ENCODE assay signal across 7 cellular contexts in genomic region chr6:76262240-76262639, GRCh38.
"Had no signal": no experiment of that assay in that cellular context is flagged by ENCODE, and none has a peak within 500 bp of the region (broad histone marks: within the 10 kb centered on the region; RNA-seq: fewer than 3 reads in every experiment).

No MANE protein-coding gene starts in this region.

- H3K27me3 Mint-ChIP-seq: IgD-negative memory B cell had no signal

- DNase-seq: H9, HCEC 1CT, HFFc6, KG1 had no signal

- H3K4me1 Mint-ChIP-seq: GM23338, H9, IgD-negative memory B cell had no signal

- H3K4me3 ChIP-seq: GM23338 had no signal

- H3K27ac Mint-ChIP-seq: GM23338, H9, HFFc6, IgD-negative memory B cell had no signal

- H3K36me3 Mint-ChIP-seq: IgD-negative memory B cell had no signal

- H3K4me3 Mint-ChIP-seq: GM23338, H9, HFFc6, IgD-negative memory B cell had no signal

- H3K27ac ChIP-seq: HL-60 had no signal
